In genomic region chr20:288956-289692, GRCh38 we compare ENCODE assay signal across 11 cellular contexts. TPM values are rescaled to one million over a fixed set of nuclear protein-coding genes. Genes with fewer than 3 reads are reported as not detected.
DNase-seq lines count a peak whose midpoint lies in the region; ATAC-seq and TF ChIP-seq lines count a peak whose summit lies in the region.
"Had no signal": no experiment of that assay in that cellular context is flagged by ENCODE, and none has a peak within 500 bp of the region (broad histone marks: within the 10 kb centered on the region; RNA-seq: fewer than 3 reads in every experiment).

No MANE protein-coding gene starts in this region.

- TF ChIP-seq EP300 in esophagus muscularis mucosa (IDR thresholded peaks at IDR 0.05) = no peak

- intact Hi-C loops in OCI-LY7 (cut with micrococcal nuclease; ENCODE audit: unreplicated experiment) = no loop called here
- intact Hi-C loops in CD8-positive, alpha-beta T cell (cut with DNase I, micrococcal nuclease) = no loop called here
- intact Hi-C loops in esophagus muscularis mucosa (cut with DNase I) = no loop called here

- no peaks in the 10 kb centered on the region for H3K9me2 ChIP-seq in OCI-LY7 (ENCODE audit: insufficient read depth, low read length)

- TF ChIP-seq POLR2A in esophagus muscularis mucosa (IDR thresholded peaks at IDR 0.05; ENCODE audit: low read depth) = no peak

- no peaks in the 10 kb centered on the region for H3K9me3 Mint-ChIP-seq in activated naive CD8-positive, alpha-beta T cell (ENCODE audit: low read depth)
- H3K9me3 Mint-ChIP-seq in activated naive CD8-positive, alpha-beta T cell treated with anti-CD3 and anti-CD28 coated beads for 36 hours = no peaks in the 10 kb centered on the region
- H3K9me3 Mint-ChIP-seq in type B pancreatic cell = no peaks in the 10 kb centered on the region
- H3K9me3 Mint-ChIP-seq in CD8-positive, alpha-beta T cell = no peaks in the 10 kb centered on the region

- no peaks in the 10 kb centered on the region for H3K36me3 ChIP-seq in OCI-LY7 (ENCODE audit: insufficient read depth, low read length)
- H3K36me3 ChIP-seq in CD8-positive, alpha-beta T cell (ENCODE audit: insufficient read depth, low read length) = no peaks in the 10 kb centered on the region
- H3K36me3 ChIP-seq in esophagus muscularis mucosa = peaks cover 0 to under 1% (median 0%) of the 10 kb centered on the region in 4 donors
- H3K36me3 ChIP-seq: neutrophil had no signal

- no peaks in the 10 kb centered on the region for H3K36me3 Mint-ChIP-seq in activated naive CD8-positive, alpha-beta T cell
- peaks cover 4% of the 10 kb centered on the region for H3K36me3 Mint-ChIP-seq in activated naive CD8-positive, alpha-beta T cell treated with anti-CD3 and anti-CD28 coated beads for 36 hours
- H3K36me3 Mint-ChIP-seq in type B pancreatic cell = peaks cover 13% of the 10 kb centered on the region
- H3K36me3 Mint-ChIP-seq in CD8-positive, alpha-beta T cell = no peaks in the 10 kb centered on the region

- WGBS in esophagus muscularis mucosa = 99% methylated on average over 3 of the region's 3 CpGs

- H3K4me1 Mint-ChIP-seq in activated naive CD8-positive, alpha-beta T cell (ENCODE audit: low read depth) = peaks cover 7% of the 10 kb centered on the region
- H3K4me1 Mint-ChIP-seq in activated naive CD8-positive, alpha-beta T cell treated with anti-CD3 and anti-CD28 coated beads for 36 hours = peaks cover 10% of the 10 kb centered on the region
- H3K4me1 Mint-ChIP-seq in type B pancreatic cell (ENCODE audit: unreplicated experiment) = no peaks in the 10 kb centered on the region
- peaks cover 6% of the 10 kb centered on the region for H3K4me1 Mint-ChIP-seq in CD8-positive, alpha-beta T cell (ENCODE audit: low read depth)

- H3K27me3 Mint-ChIP-seq in activated naive CD8-positive, alpha-beta T cell = no peaks in the 10 kb centered on the region
- H3K27me3 Mint-ChIP-seq in activated naive CD8-positive, alpha-beta T cell treated with anti-CD3 and anti-CD28 coated beads for 36 hours = no peaks in the 10 kb centered on the region
- H3K27me3 Mint-ChIP-seq in type B pancreatic cell = no peaks in the 10 kb centered on the region
- no peaks in the 10 kb centered on the region for H3K27me3 Mint-ChIP-seq in CD8-positive, alpha-beta T cell (ENCODE audit: low read depth)

- H3K27ac ChIP-seq in OCI-LY7 (ENCODE audit: low read depth, low read length, poor library complexity, severe bottlenecking) (no peak overlapping the region), esophagus muscularis mucosa (replicated peaks in 1 of 4) (no peak overlapping the region)
- H3K27ac ChIP-seq in CD8-positive, alpha-beta T cell (ENCODE audit: low read depth, low read length) = no peak overlapping the region

- no peak overlapping the region for H3K27ac Mint-ChIP-seq in activated naive CD8-positive, alpha-beta T cell
- H3K27ac Mint-ChIP-seq in activated naive CD8-positive, alpha-beta T cell treated with anti-CD3 and anti-CD28 coated beads for 36 hours = no peak overlapping the region
- H3K27ac Mint-ChIP-seq in type B pancreatic cell = no peak overlapping the region
- no peak overlapping the region for H3K27ac Mint-ChIP-seq in CD8-positive, alpha-beta T cell

- TF ChIP-seq CTCF in OCI-LY7 (conservative IDR thresholded peaks at IDR 0.05; ENCODE audit: low read length) (no peak), foreskin fibroblast (IDR thresholded peaks at IDR 0.05; ENCODE audit: low read depth, low read length) (no peak), type B pancreatic cell (conservative IDR thresholded peaks at IDR 0.05) (no peak), esophagus muscularis mucosa (IDR thresholded peaks at IDR 0.05) (no peak)
- no peak for TF ChIP-seq CTCF in CD8-positive, alpha-beta T cell (IDR thresholded peaks at IDR 0.05)

- H4K20me1 ChIP-seq in OCI-LY7 (ENCODE audit: insufficient read depth, low read length) = no peaks in the 10 kb centered on the region

- H2AFZ ChIP-seq in OCI-LY7 (ENCODE audit: low read length) = no peak overlapping the region; the same call in 1 of the 2 replicates

- TSS peak; percentile 68 for BruUV-seq in OCI-LY7 (replicated peaks; lab: Mats Ljungman, UMichigan)

- H3K27me3 ChIP-seq in CD8-positive, alpha-beta T cell (ENCODE audit: insufficient read depth, low read length) = no peaks in the 10 kb centered on the region
- H3K27me3 ChIP-seq in esophagus muscularis mucosa = no peaks in the 10 kb centered on the region
- H3K27me3 ChIP-seq: neutrophil had no signal

- no peaks in the 10 kb centered on the region for H3K79me2 ChIP-seq in OCI-LY7 (ENCODE audit: insufficient read depth, low read depth, low read length)

- no peak for DNase-seq in activated naive CD8-positive, alpha-beta T cell treated with anti-CD3 and anti-CD28 coated beads for 36 hours
- DNase-seq in OCI-LY7 (ENCODE audit: low spot score) (no peak), foreskin fibroblast (no peak), type B pancreatic cell (ENCODE audit: extremely low spot score, unreplicated experiment) (no peak), esophagus muscularis mucosa (ENCODE audit: extremely low spot score) (no peak)
- DNase-seq in CD8-positive, alpha-beta T cell = no peak
- DNase-seq: activated CD8-positive, alpha-beta memory T cell treated with anti-CD3 and anti-CD28 coated beads, Interleukin-2, amount 50 U/mL, for 48 hours; T-helper 1 cell had no signal

- peak overlapping the region; percentile 74 for H3K4me2 ChIP-seq in OCI-LY7 (ENCODE audit: low read length)

- ATAC-seq in CD8-positive, alpha-beta T cell = no peak
- ATAC-seq in HG02973 (IDR thresholded peaks at IDR 0.05; ENCODE audit: unreplicated experiment) = no peak

- no peaks in the 10 kb centered on the region for H3K9me3 ChIP-seq in OCI-LY7 (ENCODE audit: low read length)
- no peaks in the 10 kb centered on the region for H3K9me3 ChIP-seq in CD8-positive, alpha-beta T cell (ENCODE audit: low read length)
- H3K9me3 ChIP-seq in esophagus muscularis mucosa = no peaks in the 10 kb centered on the region
- H3K9me3 ChIP-seq: neutrophil had no signal

- H3K4me3 ChIP-seq in OCI-LY7 (ENCODE audit: low read depth, low read length, poor library complexity, severe bottlenecking) (peak overlapping the region; percentile 71), foreskin fibroblast (ENCODE audit: low read depth in 1 of 2, low read length in 2 of 2) (peak overlapping the region; percentile 70 to 99), esophagus muscularis mucosa (peak overlapping the region in 2 of 4 donors; percentile 63 to 67)
- H3K4me3 ChIP-seq in CD8-positive, alpha-beta T cell (ENCODE audit: low read depth, low read length) = no peak overlapping the region

- peaks cover 22% of the 10 kb centered on the region for H3K4me1 ChIP-seq in OCI-LY7 (ENCODE audit: insufficient read depth, low read length, poor library complexity, severe bottlenecking)
- peaks cover 22% of the 10 kb centered on the region for H3K4me1 ChIP-seq in CD8-positive, alpha-beta T cell (ENCODE audit: insufficient read depth, low read length)
- peaks cover 9 to 23% (median 19%) of the 10 kb centered on the region in 4 donors for H3K4me1 ChIP-seq in esophagus muscularis mucosa

- POLR2A ChIA-PET in OCI-LY7 (lab: Charles Lee) = no interaction called here
- POLR2A ChIA-PET in CD8-positive, alpha-beta T cell (lab: Charles Lee) = no interaction called here

- CTCF ChIA-PET in OCI-LY7 (lab: Charles Lee; ENCODE audit: unreplicated experiment) = interaction anchor here (0.6 kb wide), 1 partner anchor 111 kb away, joined by 3 read pairs; no protein-coding TSS in a partner anchor
- CTCF ChIA-PET in CD8-positive, alpha-beta T cell (lab: Charles Lee) = interaction anchor here (1.0 to 3.3 kb wide), 3 partner anchors 9 to 63 kb away, joined by 3 to 19 read pairs (median 3); partner anchors contain the start of gene DEFB129

- peak overlapping the region; percentile 32 for H3K4me3 Mint-ChIP-seq in activated naive CD8-positive, alpha-beta T cell
- H3K4me3 Mint-ChIP-seq in activated naive CD8-positive, alpha-beta T cell treated with anti-CD3 and anti-CD28 coated beads for 36 hours = no peak overlapping the region
- H3K4me3 Mint-ChIP-seq in type B pancreatic cell = peak overlapping the region; percentile 44
- H3K4me3 Mint-ChIP-seq in CD8-positive, alpha-beta T cell = no peak overlapping the region

RNA-seq across cellular contexts. Expression of gene C20orf96, which starts 1.4 kb away (rescaled TPM):
- total RNA-seq in activated naive CD8-positive, alpha-beta T cell treated with anti-CD3 and anti-CD28 coated beads for 36 hours = 1 to 10 TPM; 7.5 to 7.8 TPM
- 2.6 and 6.3 TPM in 2 replicates for total RNA-seq in OCI-LY7 (2014; rRNA removed; shearing (Covaris generic))
- total RNA-seq in OCI-LY7 (2022) (12.6 and 13.1 TPM in 2 replicates), type B pancreatic cell (ENCODE audit: low replicate concordance) (12.6 and 27.0 TPM in 2 replicates), esophagus muscularis mucosa (1 to 10 TPM; 1.7 to 2.6 (median 2.3) TPM)
- total RNA-seq in CD8-positive, alpha-beta T cell = 1 to 10 TPM; 1.9 to 2.6 TPM

RNA-seq across cellular contexts. Expression of gene ZCCHC3, which starts 8.2 kb away (rescaled TPM):
- 10 to 100 TPM; 23.3 to 24.5 TPM for total RNA-seq in activated naive CD8-positive, alpha-beta T cell treated with anti-CD3 and anti-CD28 coated beads for 36 hours
- total RNA-seq in OCI-LY7 (2014; rRNA removed; shearing (Covaris generic)) = 39.8 and 45.3 TPM in 2 replicates
- total RNA-seq in OCI-LY7 (2022) (34.8 and 35.6 TPM in 2 replicates), type B pancreatic cell (ENCODE audit: low replicate concordance) (28.9 and 40.5 TPM in 2 replicates), esophagus muscularis mucosa (10 to 100 TPM; 13.3 to 29.9 (median 19.7) TPM)
- 10 to 100 TPM; 21.8 to 22.0 TPM for total RNA-seq in CD8-positive, alpha-beta T cell

RNA-seq across cellular contexts. Expression of gene DEFB132, which starts 31.6 kb away (rescaled TPM):
- not detected for total RNA-seq in activated naive CD8-positive, alpha-beta T cell treated with anti-CD3 and anti-CD28 coated beads for 36 hours
- total RNA-seq in OCI-LY7 (2014; rRNA removed; shearing (Covaris generic)) = not detected in 2 replicates
- total RNA-seq in OCI-LY7 (2022) (not detected in 2 replicates), type B pancreatic cell (ENCODE audit: low replicate concordance) (not detected in 2 replicates), esophagus muscularis mucosa (not detected)
- not detected for total RNA-seq in CD8-positive, alpha-beta T cell

RNA-seq across cellular contexts. Expression of gene SOX12, which starts 36.2 kb away (rescaled TPM):
- 10 to 100 TPM; 13.1 to 13.3 TPM for total RNA-seq in activated naive CD8-positive, alpha-beta T cell treated with anti-CD3 and anti-CD28 coated beads for 36 hours
- 12.9 and 16.4 TPM in 2 replicates for total RNA-seq in OCI-LY7 (2014; rRNA removed; shearing (Covaris generic))
- total RNA-seq in OCI-LY7 (2022) (43.8 and 46.6 TPM in 2 replicates), type B pancreatic cell (ENCODE audit: low replicate concordance) (9.9 and 52.7 TPM in 2 replicates), esophagus muscularis mucosa (10 to 100 TPM in 1 of 4 donors, 1 to 10 TPM in 3; 3.5 to 14.4 (median 7.2) TPM)
- 10 to 100 TPM; 10.3 to 11.1 TPM for total RNA-seq in CD8-positive, alpha-beta T cell

RNA-seq across cellular contexts. Expression of gene NRSN2, which starts 57.8 kb away (rescaled TPM):
- total RNA-seq in activated naive CD8-positive, alpha-beta T cell treated with anti-CD3 and anti-CD28 coated beads for 36 hours = 10 to 100 TPM; 11.2 to 12.6 TPM
- total RNA-seq in OCI-LY7 (2014; rRNA removed; shearing (Covaris generic)) = 0.32 and 0.49 TPM in 2 replicates
- total RNA-seq in OCI-LY7 (2022) = 0.66 and 0.86 TPM in 2 replicates
- total RNA-seq in type B pancreatic cell (ENCODE audit: low replicate concordance) = 33.8 and 43.0 TPM in 2 replicates
- 1 to 10 TPM; 1.3 to 1.4 TPM for total RNA-seq in CD8-positive, alpha-beta T cell
- total RNA-seq in esophagus muscularis mucosa = 10 to 100 TPM; 20.8 to 72.8 (median 48.9) TPM

Comparison
In these comparisons a context has a peak if more than half of its experiments do, and no peak if none do; other contexts are left out.
1. H3K4me3 Mint-ChIP-seq: peak in activated naive CD8-positive, alpha-beta T cell (single experiment) and type B pancreatic cell (single experiment); none in activated naive CD8-positive, alpha-beta T cell treated with anti-CD3 and anti-CD28 coated beads for 36 hours (single experiment) and CD8-positive, alpha-beta T cell (single experiment).